ENCODE assay signal across 24 cellular contexts in genomic region chr6:137051790-137052472, GRCh38. TPM values are rescaled to one million over a fixed set of nuclear protein-coding genes. Genes with fewer than 3 reads are reported as not detected.
DNase-seq lines count a peak whose midpoint lies in the region; ATAC-seq and TF ChIP-seq lines count a peak whose summit lies in the region.
"Had no signal": no experiment of that assay in that cellular context is flagged by ENCODE, and none has a peak within 500 bp of the region (broad histone marks: within the 10 kb centered on the region; RNA-seq: fewer than 3 reads in every experiment).

No MANE protein-coding gene starts in this region.

- no peak overlapping the region for H3K27ac Mint-ChIP-seq in mesothelial cell of epicardium
- H3K27ac Mint-ChIP-seq: activated naive CD8-positive, alpha-beta T cell treated with anti-CD3 and anti-CD28 coated beads, Interleukin-2, amount 50 U/mL, for 24 hours; brain had no signal

- no peak overlapping the region for H3K4me3 ChIP-seq in lung
- H3K4me3 ChIP-seq: colonic mucosa, uterus had no signal

- H3K4me3 Mint-ChIP-seq in mesothelial cell of epicardium: no peak overlapping the region
- H3K4me3 Mint-ChIP-seq: activated naive CD8-positive, alpha-beta T cell treated with anti-CD3 and anti-CD28 coated beads, Interleukin-2, amount 50 U/mL, for 24 hours; brain had no signal

- WGBS in lung, 2 donors: 76 to 87% methylated on average over 3 of the region's 3 CpGs

- no peaks in the 10 kb centered on the region for H3K27me3 ChIP-seq in lung (ENCODE audit: control insufficient read depth, insufficient read depth)
- H3K27me3 ChIP-seq: BE2C, colonic mucosa, uterus had no signal

- peaks cover 30% of the 10 kb centered on the region for H3K27me3 Mint-ChIP-seq in mesothelial cell of epicardium (ENCODE audit: low read depth)

- H3K36me3 Mint-ChIP-seq in mesothelial cell of epicardium: no peaks in the 10 kb centered on the region
- H3K36me3 Mint-ChIP-seq: brain had no signal

- H3K27ac ChIP-seq in lung (ENCODE audit: low read depth in 1 of 2, low read length in 1 of 2): peak overlapping the region in 1 of 2 donors; percentile 34
- H3K27ac ChIP-seq: colonic mucosa, uterus had no signal

- H3K9me3 Mint-ChIP-seq in mesothelial cell of epicardium: peaks cover 9% of the 10 kb centered on the region
- H3K9me3 Mint-ChIP-seq: activated naive CD8-positive, alpha-beta T cell treated with anti-CD3 and anti-CD28 coated beads, Interleukin-2, amount 50 U/mL, for 24 hours; brain had no signal

- no peaks in the 10 kb centered on the region for H3K4me1 ChIP-seq in lung (ENCODE audit: control insufficient read depth in 2 of 2, insufficient read depth in 2 of 2, low read length in 2 of 2)
- H3K4me1 ChIP-seq: BE2C, colonic mucosa, uterus had no signal

- TF ChIP-seq CTCF in lung (IDR thresholded peaks at IDR 0.05; ENCODE audit: control extremely low read depth, extremely low read depth) (no peak), mesothelial cell of epicardium (IDR thresholded peaks at IDR 0.05; ENCODE audit: unreplicated experiment) (no peak)

- H3K4me1 Mint-ChIP-seq in mesothelial cell of epicardium: no peaks in the 10 kb centered on the region
- H3K4me1 Mint-ChIP-seq: activated naive CD8-positive, alpha-beta T cell treated with anti-CD3 and anti-CD28 coated beads, Interleukin-2, amount 50 U/mL, for 24 hours; brain had no signal

- ATAC-seq in lung (ENCODE audit: insufficient read depth, low FRiP score): peak; percentile 34
- ATAC-seq: activated naive CD8-positive, alpha-beta T cell treated with anti-CD3 and anti-CD28 coated beads, Interleukin-2, amount 50 U/mL, for 24 hours had no signal

- H3K9me3 ChIP-seq in lung (ENCODE audit: control insufficient read depth in 2 of 2, insufficient read depth in 1 of 2, low read length in 1 of 2): no peaks in the 10 kb centered on the region
- H3K9me3 ChIP-seq: BE2C, colonic mucosa, uterus had no signal

- DNase-seq in DMS153 (lab: John Stamatoyannopoulos, UW): peak; percentile 27
- no peak for DNase-seq in DMS153 treated with DMSO at 0.1 percent for 48 hours (lab: John Stamatoyannopoulos, UW; ENCODE audit: unreplicated experiment)
- peak; percentile 51 for DNase-seq in LoVo (ENCODE audit: low spot score)
- DNase-seq in SW480 (ENCODE audit: low spot score): peak; percentile 20
- no peak for DNase-seq in lung (ENCODE audit: low spot score)
- DNase-seq in activated CD4-positive, alpha-beta T cell treated with anti-CD3 and anti-CD28 coated beads for 48 hours: no peak
- no peak for DNase-seq in midbrain (lab: John Stamatoyannopoulos, UW)
- DNase-seq in mesothelial cell of epicardium (ENCODE audit: low spot score in 2 of 2, unreplicated experiment in 2 of 2): no peak
- DNase-seq: 8988T; activated CD4-positive, alpha-beta T cell treated with anti-CD3 and anti-CD28 coated beads, Interleukin-2, amount 50 U/mL, for 4 hours; activated effector memory CD4-positive, alpha-beta T cell treated with anti-CD3 and anti-CD28 coated beads, Interleukin-2, amount 50 U/mL, for 16 hours; activated naive CD8-positive, alpha-beta T cell treated with anti-CD3 and anti-CD28 coated beads, Interleukin-2, amount 50 U/mL, for 24 hours; BE2C; colonic mucosa; COR-L47; head of caudate nucleus; NCI-H187 treated with DMSO at 0.1 percent for 48 hours; nucleus accumbens; SIG-M5; stimulated activated CD4-positive, alpha-beta T cell treated with anti-CD3 and anti-CD28 coated beads, Interleukin-15, amount 100 ng/mL, for 24 hours; substantia nigra; T-helper 1 cell; uterus had no signal

- no peaks in the 10 kb centered on the region for H3K36me3 ChIP-seq in lung (ENCODE audit: control insufficient read depth in 2 of 2, insufficient read depth in 2 of 2, low read length in 2 of 2)
- H3K36me3 ChIP-seq: BE2C, colonic mucosa, uterus had no signal

RNA-seq across cellular contexts. Expression of gene IL20RA, which starts 7.2 kb away (rescaled TPM):
- 10 to 100 TPM in 1 of 2 donors, 1 to 10 TPM in 1; 4.7 to 16.2 TPM for total RNA-seq in lung
- 1 to 10 TPM; 3.7 to 8.6 TPM for polyA plus RNA-seq in lung
- 1.1 to 2.1 TPM (median 1.7 TPM) in 3 replicates for total RNA-seq in mesothelial cell of epicardium

Comparison
In these comparisons a context has a peak if more than half of its experiments do, and no peak if none do; other contexts are left out.
1. DNase-seq: peak in DMS153 (single experiment), LoVo (single experiment) and SW480 (single experiment); none in DMS153 treated with DMSO at 0.1 percent for 48 hours (single experiment), lung (single experiment), activated CD4-positive, alpha-beta T cell treated with anti-CD3 and anti-CD28 coated beads for 48 hours (single experiment), midbrain (single experiment) and mesothelial cell of epicardium (0 of 2).